In the genomic region with DNA sequence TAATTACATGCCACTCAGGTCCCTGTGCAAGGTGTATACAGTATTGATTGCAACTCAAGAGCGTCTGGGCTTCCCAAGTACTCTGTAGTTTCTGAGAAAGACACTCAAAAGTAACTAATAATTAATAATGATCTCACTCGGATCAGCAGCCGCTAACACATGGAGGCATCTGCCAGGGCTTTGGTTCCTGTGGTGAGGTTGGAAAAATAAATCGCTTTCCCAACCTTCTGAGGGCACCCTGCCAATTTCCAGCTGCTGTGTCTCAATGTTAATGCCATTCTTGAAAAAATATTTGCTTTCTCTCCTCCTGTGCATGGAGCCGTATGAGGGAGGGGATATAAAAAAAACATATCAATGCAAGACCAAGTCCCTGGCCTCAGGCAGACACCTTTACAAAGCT, we compare ENCODE assay signal across 13 cellular contexts.
A peak's percentile ranks its signal among the peaks of the same experiment; 100 is the strongest.
DNase-seq lines count a peak whose midpoint lies in the region; ATAC-seq, FAIRE-seq and TF ChIP-seq lines count a peak whose summit lies in the region.
"Had no signal": no experiment of that assay in that cellular context is flagged by ENCODE, and none has a peak within 500 bp of the region (broad histone marks: within the 10 kb centered on the region; RNA-seq: fewer than 3 reads in every experiment).

No MANE protein-coding gene starts in this region.

- TF ChIP-seq CTCF in pancreas (IDR thresholded peaks at IDR 0.05) (no peak), sigmoid colon (IDR thresholded peaks at IDR 0.05) (no peak)

- H3K27me3 ChIP-seq in GM23248 (replicated peaks; ENCODE audit: insufficient read depth) (no peaks in the 10 kb centered on the region), pancreas (no peaks in the 10 kb centered on the region), sigmoid colon (no peaks in the 10 kb centered on the region)
- H3K27me3 ChIP-seq: tibial nerve had no signal

- intact Hi-C loops in pancreas (cut with DNase I), result no loop called here
- intact Hi-C loops in sigmoid colon (cut with DNase I), result no loop called here

- H3K4me1 ChIP-seq in GM23248 (ENCODE audit: insufficient read depth), result no peaks in the 10 kb centered on the region
- H3K4me1 ChIP-seq in pancreas, result peaks cover 0 to 9% (median 6%) of the 10 kb centered on the region in 3 donors
- H3K4me1 ChIP-seq in sigmoid colon, result no peaks in the 10 kb centered on the region
- H3K4me1 ChIP-seq: tibial nerve had no signal

- no peak overlapping the region for H2AFZ ChIP-seq in GM23248

- 77 to 78% methylated on average over 5 of the region's 5 CpGs for WGBS in GM23248 (ENCODE audit: low coverage in 1 of 2, low lambda C conversion rate in 2 of 2, missing lambda C conversion rate in 2 of 2), 2 experiments
- WGBS in pancreas, 2 donors, result 10 to 15% methylated on average over 5 of the region's 5 CpGs
- WGBS in sigmoid colon, 2 donors, result 83 to 86% methylated on average over 5 of the region's 5 CpGs

- H3K4me2 ChIP-seq in GM23248 (ENCODE audit: unreplicated experiment), result no peak overlapping the region

- H3K36me3 ChIP-seq in GM23248 (ENCODE audit: low read depth) (no peaks in the 10 kb centered on the region), pancreas (no peaks in the 10 kb centered on the region), sigmoid colon (peaks cover 0 to 19% (median 5%) of the 10 kb centered on the region in 4 donors)
- H3K36me3 ChIP-seq: tibial nerve had no signal

- ATAC-seq in pancreas, result peak in 3 of 4 donors; percentile 82 to 89 (median 86)
- no peak for ATAC-seq in HG03342 (IDR thresholded peaks at IDR 0.05; ENCODE audit: unreplicated experiment)

- H3K9me3 ChIP-seq in GM23248 (ENCODE audit: low read depth), result no peaks in the 10 kb centered on the region
- H3K9me3 ChIP-seq in pancreas, result no peaks in the 10 kb centered on the region
- H3K9me3 ChIP-seq in sigmoid colon, result no peaks in the 10 kb centered on the region
- H3K9me3 ChIP-seq: tibial nerve had no signal

- no peaks in the 10 kb centered on the region for H3K79me2 ChIP-seq in GM23248 (ENCODE audit: insufficient read depth)

- DNase-seq in GM23248, result peak; percentile 20
- DNase-seq in NCI-H2196 treated with DMSO at 0.1 percent for 48 hours (lab: John Stamatoyannopoulos, UW; ENCODE audit: unreplicated experiment), result peak; percentile 79
- peak; percentile 15 for DNase-seq in dermis blood vessel endothelial cell
- DNase-seq in pancreas, result peak in 5 of 6 donors; percentile 47 to 72 (median 57)
- no peak for DNase-seq in stimulated activated CD4-positive, alpha-beta T cell treated with anti-CD3 and anti-CD28 coated beads, Interleukin-4, amount 100 ng/mL, for 1 hour
- no peak for DNase-seq in sigmoid colon
- DNase-seq in stimulated activated CD4-positive, alpha-beta T cell treated with anti-CD3 and anti-CD28 coated beads, Interleukin-2, amount 100 ng/mL, for 48 hours, result no peak
- DNase-seq: activated CD4-positive, alpha-beta T cell treated with anti-CD3 and anti-CD28 coated beads for 1 hour; mesendoderm had no signal

- H3F3A ChIP-seq in GM23248 (ENCODE audit: insufficient read depth), result no peaks in the 10 kb centered on the region

- H4K20me1 ChIP-seq in GM23248 (ENCODE audit: insufficient read depth), result no peaks in the 10 kb centered on the region

- no peak overlapping the region for H3K9ac ChIP-seq in GM23248

- H3K27ac ChIP-seq in GM23248, result no peak overlapping the region
- peak overlapping the region in 1 of 4 donors; percentile 30 for H3K27ac ChIP-seq in pancreas
- no peak overlapping the region for H3K27ac ChIP-seq in sigmoid colon
- H3K27ac ChIP-seq: coronary artery, tibial nerve had no signal

- no peaks in the 10 kb centered on the region for H3K9me2 ChIP-seq in GM23248 (ENCODE audit: insufficient read depth)

- no peak for TF ChIP-seq POLR2A in sigmoid colon (IDR thresholded peaks at IDR 0.05)

- H3K4me3 ChIP-seq in GM23248 (no peak overlapping the region), pancreas (no peak overlapping the region), sigmoid colon (no peak overlapping the region)
- H3K4me3 ChIP-seq: coronary artery, tibial nerve had no signal

- in situ Hi-C loops in GM23248 (cut with MboI), result no loop called here

- TF ChIP-seq EP300 in sigmoid colon (IDR thresholded peaks at IDR 0.05), result no peak

- no peak for FAIRE-seq in pancreas (lab: Jason Lieb, UNC)
- FAIRE-seq: GM12892 had no signal

Comparison
In these comparisons a context has a peak if more than half of its experiments do, and no peak if none do; other contexts are left out.
1. DNase-seq: peak in GM23248 (single experiment), NCI-H2196 treated with DMSO at 0.1 percent for 48 hours (single experiment), dermis blood vessel endothelial cell (single experiment) and pancreas (5 of 6); none in stimulated activated CD4-positive, alpha-beta T cell treated with anti-CD3 and anti-CD28 coated beads, Interleukin-4, amount 100 ng/mL, for 1 hour (single experiment), sigmoid colon (single experiment) and stimulated activated CD4-positive, alpha-beta T cell treated with anti-CD3 and anti-CD28 coated beads, Interleukin-2, amount 100 ng/mL, for 48 hours (0 of 2).